In genomic region chr11:45079567-45079942, GRCh38 we compare ENCODE assay signal across 11 cellular contexts.
DNase-seq lines count a peak whose midpoint lies in the region; ATAC-seq, FAIRE-seq and TF ChIP-seq lines count a peak whose summit lies in the region.
"Had no signal": no experiment of that assay in that cellular context is flagged by ENCODE, and none has a peak within 500 bp of the region (broad histone marks: within the 10 kb centered on the region; RNA-seq: fewer than 3 reads in every experiment).

No MANE protein-coding gene starts in this region.

- WGBS in H1 (ENCODE audit: extremely low coverage in 1 of 2, insufficient coverage in 1 of 2, insufficient read length in 1 of 2, insufficient replicate concordance in 2 of 2, low coverage in 1 of 2, low lambda C conversion rate in 2 of 2, missing lambda C conversion rate in 1 of 2), 2 experiments, result 63% methylated on average over 1 of the region's 1 CpG; no CpG with 5 or more reads in 1 of the 2 experiments
- 81 to 100% methylated on average over 1 of the region's 1 CpG for WGBS in thyroid gland, 2 donors

- no peak for TF ChIP-seq RAD21 in H1 (IDR thresholded peaks at IDR 0.05 in 1 of 2, conservative IDR thresholded peaks at IDR 0.05 in 1 of 2; ENCODE audit: low read depth in 2 of 2, low read length in 2 of 2)

- TF ChIP-seq EP300 in H1 (IDR thresholded peaks at IDR 0.05; ENCODE audit: borderline replicate concordance in 1 of 2, low read depth in 2 of 2, low read length in 2 of 2), result no peak

- H3K4me2 ChIP-seq in OCI-LY7 (ENCODE audit: low read length), result peak overlapping the region; percentile 72
- no peak overlapping the region for H3K4me2 ChIP-seq in H1 (ENCODE audit: insufficient read depth in 1 of 2, low read depth in 2 of 2, low read length in 2 of 2)

- H4K91ac ChIP-seq in H1 (replicated peaks; ENCODE audit: insufficient read length, low read length), result no peak overlapping the region

- POLR2A ChIA-PET in activated CD4-positive, alpha-beta memory T cell treated with anti-CD3 and anti-CD28 coated beads for 36 hours (lab: Charles Lee), result no interaction called here
- POLR2A ChIA-PET in activated CD4-positive, alpha-beta memory T cell treated with anti-CD3 and anti-CD28 coated beads, Interleukin-2, amount 10 ng/mL, durations not matched to agents 7 days and 5 days (lab: Charles Lee), result interaction anchor here (1.3 to 1.9 kb wide), 3 partner anchors 10 to 24 kb away, joined by 3 to 6 read pairs (median 5); no protein-coding TSS in a partner anchor
- POLR2A ChIA-PET in OCI-LY7 (lab: Charles Lee) (interaction anchor here (0.7 to 3.1 kb wide), 6 partner anchors 11 to 511 kb away, joined by 3 to 25 read pairs (median 4); no protein-coding TSS in a partner anchor), H1 (lab: Charles Lee; ENCODE audit: partially characterized antibody) (interaction anchor here (1.0 kb wide), 1 partner anchor 10 kb away, joined by 3 read pairs; no protein-coding TSS in a partner anchor)

- H2BK15ac ChIP-seq in H1 (ENCODE audit: low read length), result no peak overlapping the region

- TF ChIP-seq CTCF in OCI-LY7 (conservative IDR thresholded peaks at IDR 0.05; ENCODE audit: low read length) (no peak), H1 (IDR thresholded peaks at IDR 0.05; ENCODE audit: control extremely low read depth in 1 of 3, insufficient read depth in 1 of 3, low read depth in 1 of 3, low read length in 3 of 3) (no peak), thyroid gland (IDR thresholded peaks at IDR 0.05) (no peak)

- peak; percentile 48 for ATAC-seq in stimulated activated effector memory CD8-positive, alpha-beta T cell treated with anti-CD3 and anti-CD28 coated beads, Interleukin-12 subunit alpha, Interleukin-12 subunit beta, amount 100 ng/mL, for 72 hours
- no peak for ATAC-seq in GM18861 (IDR thresholded peaks at IDR 0.05; ENCODE audit: unreplicated experiment)

- no peaks in the 10 kb centered on the region for H3K79me1 ChIP-seq in H1 (ENCODE audit: low read depth, low read length)

- H2AK5ac ChIP-seq in H1 (ENCODE audit: low read depth, low read length), result no peak overlapping the region

- H3K36me3 Mint-ChIP-seq in activated CD4-positive, alpha-beta memory T cell treated with anti-CD3 and anti-CD28 coated beads for 36 hours, result peaks cover 4% of the 10 kb centered on the region
- H3K36me3 Mint-ChIP-seq in activated CD4-positive, alpha-beta memory T cell treated with anti-CD3 and anti-CD28 coated beads, Interleukin-2, amount 10 ng/mL, durations not matched to agents 7 days and 5 days (ENCODE audit: low read depth), result no peaks in the 10 kb centered on the region
- H3K36me3 Mint-ChIP-seq in stimulated activated effector memory CD8-positive, alpha-beta T cell treated with anti-CD3 and anti-CD28 coated beads, Interleukin-12 subunit alpha, Interleukin-12 subunit beta, amount 100 ng/mL, for 72 hours, result peaks cover 5% of the 10 kb centered on the region

- H3K79me2 ChIP-seq in OCI-LY7 (ENCODE audit: insufficient read depth, low read depth, low read length), result no peaks in the 10 kb centered on the region
- H3K79me2 ChIP-seq in H1 (ENCODE audit: control insufficient read depth in 1 of 2, insufficient read depth in 2 of 2, low read length in 2 of 2), result no peaks in the 10 kb centered on the region

- peak overlapping the region; percentile 2 for H3K4me3 Mint-ChIP-seq in activated CD4-positive, alpha-beta memory T cell treated with anti-CD3 and anti-CD28 coated beads for 36 hours
- H3K4me3 Mint-ChIP-seq in activated CD4-positive, alpha-beta memory T cell treated with anti-CD3 and anti-CD28 coated beads, Interleukin-2, amount 10 ng/mL, durations not matched to agents 7 days and 5 days, result no peak overlapping the region
- peak overlapping the region; percentile 67 for H3K4me3 Mint-ChIP-seq in stimulated activated effector memory CD8-positive, alpha-beta T cell treated with anti-CD3 and anti-CD28 coated beads, Interleukin-12 subunit alpha, Interleukin-12 subunit beta, amount 100 ng/mL, for 72 hours

- no peak overlapping the region for H3K56ac ChIP-seq in H1 (replicated peaks; ENCODE audit: insufficient read length, low read depth, low read length)

- H3K23me2 ChIP-seq in H1 (ENCODE audit: low read depth, low read length), result peaks cover 7% of the 10 kb centered on the region

- TF ChIP-seq POLR2A in H1 (IDR thresholded peaks at IDR 0.05; ENCODE audit: control extremely low read depth in 1 of 2, low read depth in 2 of 2, low read length in 2 of 2) (no peak), thyroid gland (IDR thresholded peaks at IDR 0.05) (no peak)

- H2BK120ac ChIP-seq in H1 (replicated peaks; ENCODE audit: low read depth, low read length), result no peak overlapping the region

- H3K27me3 ChIP-seq in H1 (replicated peaks in 1 of 4; ENCODE audit: control insufficient read depth in 3 of 4, extremely low read depth in 1 of 4, insufficient read depth in 3 of 4, low read length in 3 of 4), result no peaks in the 10 kb centered on the region
- H3K27me3 ChIP-seq in thyroid gland, result no peaks in the 10 kb centered on the region
- H3K27me3 ChIP-seq: vagina had no signal

- H2BK12ac ChIP-seq in H1 (ENCODE audit: low read depth, low read length), result no peak overlapping the region

- BruUV-seq in OCI-LY7 (replicated peaks; lab: Mats Ljungman, UMichigan), result no TSS peak

- H4K8ac ChIP-seq in H1 (ENCODE audit: extremely low read depth, insufficient read depth, low read length), result no peak overlapping the region

- no peak overlapping the region for H3K4ac ChIP-seq in H1 (replicated peaks; ENCODE audit: insufficient read length, low read depth, low read length)

- no peak overlapping the region for H3K14ac ChIP-seq in H1 (ENCODE audit: insufficient read length)

- H3K4me1 ChIP-seq in OCI-LY7 (ENCODE audit: insufficient read depth, low read length, poor library complexity, severe bottlenecking) (peaks cover 78% of the 10 kb centered on the region), H1 (replicated peaks in 1 of 4; ENCODE audit: control insufficient read depth in 3 of 4, insufficient read depth in 4 of 4, low read length in 3 of 4) (peaks cover 10 to 36% (median 12%) of the 10 kb centered on the region in 4 experiments), thyroid gland (peaks cover 0 to 9% of the 10 kb centered on the region in 2 donors)

- H3K4me3 ChIP-seq in OCI-LY7 (ENCODE audit: low read depth, low read length, poor library complexity, severe bottlenecking) (peak overlapping the region; percentile 40), H1 (ENCODE audit: extremely low read depth in 1 of 4, insufficient read depth in 2 of 4, low read depth in 3 of 4, low read length in 4 of 4) (no peak overlapping the region), thyroid gland (replicated peaks in 1 of 3) (no peak overlapping the region)
- H3K4me3 ChIP-seq: vagina had no signal

- no peak overlapping the region for H2BK20ac ChIP-seq in H1 (ENCODE audit: low read length)

- no peak for DNase-seq in activated CD4-positive, alpha-beta memory T cell treated with anti-CD3 and anti-CD28 coated beads for 36 hours
- DNase-seq in activated CD4-positive, alpha-beta memory T cell treated with anti-CD3 and anti-CD28 coated beads, Interleukin-2, amount 10 ng/mL, durations not matched to agents 7 days and 5 days, result no peak
- no peak for DNase-seq in OCI-LY7 (ENCODE audit: low spot score)
- DNase-seq in H1 (ENCODE audit: low read depth in 1 of 2, low spot score in 2 of 2), result no peak
- DNase-seq in stimulated activated effector memory CD8-positive, alpha-beta T cell treated with anti-CD3 and anti-CD28 coated beads, Interleukin-12 subunit alpha, Interleukin-12 subunit beta, amount 100 ng/mL, for 72 hours (ENCODE audit: low spot score in 2 of 2), result no peak
- DNase-seq in iPS-NIHi11 (ENCODE audit: low spot score), result no peak
- no peak for DNase-seq in thyroid gland
- DNase-seq: NCI-H2081 treated with DMSO at 0.1 percent for 48 hours had no signal

- H2AFZ ChIP-seq in OCI-LY7 (ENCODE audit: low read length) (peak overlapping the region; percentile 42; the same call in 1 of the 2 replicates), H1 (ENCODE audit: low read length) (no peak overlapping the region)

- H2BK5ac ChIP-seq in H1 (ENCODE audit: low read depth, low read length), result no peak overlapping the region

- no peaks in the 10 kb centered on the region for H3K9me2 ChIP-seq in OCI-LY7 (ENCODE audit: insufficient read depth, low read length)

- H4K20me1 ChIP-seq in OCI-LY7 (ENCODE audit: insufficient read depth, low read length), result no peaks in the 10 kb centered on the region
- no peaks in the 10 kb centered on the region for H4K20me1 ChIP-seq in H1 (replicated peaks in 1 of 2; ENCODE audit: control insufficient read depth in 1 of 2, insufficient read depth in 2 of 2, low read length in 2 of 2)

- peaks cover 3% of the 10 kb centered on the region; the same call in 1 of the 2 replicates for H3K9me3 ChIP-seq in OCI-LY7 (ENCODE audit: low read length)
- no peaks in the 10 kb centered on the region for H3K9me3 ChIP-seq in H1 (ENCODE audit: insufficient read depth in 2 of 2, low read depth in 1 of 2, low read length in 1 of 2)
- H3K9me3 ChIP-seq in thyroid gland, result no peaks in the 10 kb centered on the region
- H3K9me3 ChIP-seq: vagina had no signal

- CTCF ChIA-PET in activated CD4-positive, alpha-beta memory T cell treated with anti-CD3 and anti-CD28 coated beads for 36 hours (lab: Charles Lee), result interaction anchor here (1.0 to 4.7 kb wide), 7 partner anchors 21 to 143 kb away, joined by 3 to 18 read pairs (median 6); partner anchors contain the start of gene TP53I11
- CTCF ChIA-PET in activated CD4-positive, alpha-beta memory T cell treated with anti-CD3 and anti-CD28 coated beads, Interleukin-2, amount 10 ng/mL, durations not matched to agents 7 days and 5 days (lab: Charles Lee), result interaction anchor here (1.1 to 4.2 kb wide), 6 partner anchors 21 to 794 kb away, joined by 3 to 33 read pairs (median 6); no protein-coding TSS in a partner anchor
- CTCF ChIA-PET in OCI-LY7 (lab: Charles Lee; ENCODE audit: unreplicated experiment), result interaction anchor here (0.6 to 2.3 kb wide), 7 partner anchors 10 to 143 kb away, joined by 3 to 10 read pairs (median 6); no protein-coding TSS in a partner anchor
- CTCF ChIA-PET in H1 (lab: Charles Lee; ENCODE audit: partially characterized antibody), result interaction anchor here (0.9 to 34.2 kb wide), 15 partner anchors 8 to 169 kb away, joined by 3 to 1347 read pairs (median 5); no protein-coding TSS in a partner anchor

- intact Hi-C loops in activated CD4-positive, alpha-beta memory T cell treated with anti-CD3 and anti-CD28 coated beads for 36 hours (cut with micrococcal nuclease), result no loop called here
- intact Hi-C loops in OCI-LY7 (cut with micrococcal nuclease; ENCODE audit: unreplicated experiment) (no loop called here), thyroid gland (cut with DNase I) (no loop called here)

- peak overlapping the region; percentile 85 for H3K27ac Mint-ChIP-seq in activated CD4-positive, alpha-beta memory T cell treated with anti-CD3 and anti-CD28 coated beads for 36 hours
- H3K27ac Mint-ChIP-seq in activated CD4-positive, alpha-beta memory T cell treated with anti-CD3 and anti-CD28 coated beads, Interleukin-2, amount 10 ng/mL, durations not matched to agents 7 days and 5 days, result no peak overlapping the region
- H3K27ac Mint-ChIP-seq in stimulated activated effector memory CD8-positive, alpha-beta T cell treated with anti-CD3 and anti-CD28 coated beads, Interleukin-12 subunit alpha, Interleukin-12 subunit beta, amount 100 ng/mL, for 72 hours, result peak overlapping the region; percentile 97

- H3K27me3 Mint-ChIP-seq in activated CD4-positive, alpha-beta memory T cell treated with anti-CD3 and anti-CD28 coated beads for 36 hours, result no peaks in the 10 kb centered on the region
- peaks cover 3% of the 10 kb centered on the region for H3K27me3 Mint-ChIP-seq in activated CD4-positive, alpha-beta memory T cell treated with anti-CD3 and anti-CD28 coated beads, Interleukin-2, amount 10 ng/mL, durations not matched to agents 7 days and 5 days

- no peaks in the 10 kb centered on the region for H3K36me3 ChIP-seq in OCI-LY7 (ENCODE audit: insufficient read depth, low read length)
- H3K36me3 ChIP-seq in H1 (ENCODE audit: control insufficient read depth in 2 of 4, insufficient read depth in 4 of 4, low read length in 3 of 4), result no peaks in the 10 kb centered on the region
- H3K36me3 ChIP-seq in thyroid gland, result no peaks in the 10 kb centered on the region
- H3K36me3 ChIP-seq: vagina had no signal

- no peak overlapping the region for H4K5ac ChIP-seq in H1 (ENCODE audit: insufficient read length, low read depth, low read length)

- H3K9ac ChIP-seq in H1 (replicated peaks in 1 of 4; ENCODE audit: extremely low read depth in 1 of 4, low read depth in 3 of 4, low read length in 3 of 4), result no peak overlapping the region

- FAIRE-seq in H1 (lab: Jason Lieb, UNC), result no peak
- FAIRE-seq: bronchial epithelial cell had no signal

- no peak overlapping the region for H3K18ac ChIP-seq in H1 (ENCODE audit: extremely low read depth, low read length)

- H3K9me3 Mint-ChIP-seq in activated CD4-positive, alpha-beta memory T cell treated with anti-CD3 and anti-CD28 coated beads for 36 hours, result peaks cover 7% of the 10 kb centered on the region
- H3K9me3 Mint-ChIP-seq in activated CD4-positive, alpha-beta memory T cell treated with anti-CD3 and anti-CD28 coated beads, Interleukin-2, amount 10 ng/mL, durations not matched to agents 7 days and 5 days, result no peaks in the 10 kb centered on the region
- no peaks in the 10 kb centered on the region for H3K9me3 Mint-ChIP-seq in stimulated activated effector memory CD8-positive, alpha-beta T cell treated with anti-CD3 and anti-CD28 coated beads, Interleukin-12 subunit alpha, Interleukin-12 subunit beta, amount 100 ng/mL, for 72 hours

- peaks cover 35% of the 10 kb centered on the region for H3K4me1 Mint-ChIP-seq in activated CD4-positive, alpha-beta memory T cell treated with anti-CD3 and anti-CD28 coated beads for 36 hours (ENCODE audit: low read depth)
- peaks cover 40% of the 10 kb centered on the region for H3K4me1 Mint-ChIP-seq in activated CD4-positive, alpha-beta memory T cell treated with anti-CD3 and anti-CD28 coated beads, Interleukin-2, amount 10 ng/mL, durations not matched to agents 7 days and 5 days
- H3K4me1 Mint-ChIP-seq in stimulated activated effector memory CD8-positive, alpha-beta T cell treated with anti-CD3 and anti-CD28 coated beads, Interleukin-12 subunit alpha, Interleukin-12 subunit beta, amount 100 ng/mL, for 72 hours, result peaks cover 63% of the 10 kb centered on the region

- H3K23ac ChIP-seq in H1 (ENCODE audit: insufficient read length), result no peak overlapping the region

- peak overlapping the region; percentile 84 for H3K27ac ChIP-seq in OCI-LY7 (ENCODE audit: low read depth, low read length, poor library complexity, severe bottlenecking)
- no peak overlapping the region for H3K27ac ChIP-seq in H1 (ENCODE audit: low read depth, low read length)
- H3K27ac ChIP-seq in thyroid gland, result no peak overlapping the region
- H3K27ac ChIP-seq: vagina had no signal
